In the genomic region with DNA sequence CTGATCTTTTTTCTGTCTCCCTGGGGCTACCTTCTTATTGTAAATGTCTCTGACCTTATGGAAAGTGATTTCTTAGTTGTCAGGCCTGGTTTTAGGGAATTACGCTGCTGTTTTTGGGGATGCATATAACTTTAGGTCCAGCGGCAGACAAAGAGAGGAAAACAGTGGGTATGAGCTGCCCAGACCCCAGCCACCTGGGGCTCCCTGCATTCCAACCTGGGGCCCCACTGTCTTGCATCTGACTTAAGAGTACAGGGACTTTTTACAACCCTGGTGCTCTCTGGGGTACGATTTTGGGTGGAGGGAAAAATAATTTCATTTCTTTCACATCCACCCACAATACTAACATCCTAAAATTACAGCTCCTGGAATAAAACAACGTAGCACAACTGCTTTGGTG, we compare ENCODE assay signal across 11 cellular contexts.
A peak's percentile ranks its signal among the peaks of the same experiment; 100 is the strongest.
DNase-seq lines count a peak whose midpoint lies in the region; ATAC-seq, FAIRE-seq and TF ChIP-seq lines count a peak whose summit lies in the region.
"Had no signal": no experiment of that assay in that cellular context is flagged by ENCODE, and none has a peak within 500 bp of the region (broad histone marks: within the 10 kb centered on the region; RNA-seq: fewer than 3 reads in every experiment).

No MANE protein-coding gene starts in this region.

- H3K27ac ChIP-seq in right atrium auricular region (peak overlapping the region; percentile 69 to 79), ectodermal cell (ENCODE audit: insufficient read depth, low read depth, low read length, poor library complexity, severe bottlenecking) (no peak overlapping the region), mesodermal cell (ENCODE audit: low read depth, low read length, severe bottlenecking) (peak overlapping the region; percentile 8), upper lobe of right lung (no peak overlapping the region)

- FAIRE-seq in urothelium cell line (lab: Jason Lieb, UNC), result no peak

- H3K27me3 ChIP-seq in right atrium auricular region (no peaks in the 10 kb centered on the region), ectodermal cell (ENCODE audit: control insufficient read depth, insufficient read depth, low read length, poor library complexity, severe bottlenecking) (no peaks in the 10 kb centered on the region), upper lobe of right lung (no peaks in the 10 kb centered on the region)

- no peak for DNase-seq in right atrium auricular region (ENCODE audit: low spot score)
- no peak for DNase-seq in Right ventricle myocardium inferior (ENCODE audit: missing footprints)
- DNase-seq in upper lobe of right lung, result no peak
- no peak for DNase-seq in NCI-H2171 (lab: John Stamatoyannopoulos, UW)
- DNase-seq in urothelium cell line (ENCODE audit: low spot score), result no peak
- DNase-seq: activated T-cell treated with anti-CD3 and anti-CD28 coated beads, Interleukin-2, amount 50 U/mL, for 24 hours; effector memory CD8-positive, alpha-beta T cell; stimulated activated CD4-positive, alpha-beta T cell treated with anti-CD3 and anti-CD28 coated beads, Interleukin-4, amount 100 ng/mL, for 1 hour had no signal

- H3K9me3 ChIP-seq in right atrium auricular region (no peaks in the 10 kb centered on the region), ectodermal cell (ENCODE audit: control insufficient read depth, low read length) (no peaks in the 10 kb centered on the region), mesodermal cell (ENCODE audit: control insufficient read depth, low read length) (no peaks in the 10 kb centered on the region), upper lobe of right lung (no peaks in the 10 kb centered on the region)

- 37 to 39% methylated on average over 3 to 4 of the region's 4 CpGs for WGBS in ectodermal cell, 2 experiments
- WGBS in mesodermal cell (ENCODE audit: insufficient coverage in 2 of 2), 2 experiments, result 53 to 77% methylated on average over 2 to 3 of the region's 4 CpGs

- H3K4me3 ChIP-seq in right atrium auricular region (peak overlapping the region; percentile 54 to 61), ectodermal cell (ENCODE audit: insufficient read depth, low read depth, low read length) (peak overlapping the region; percentile 26), mesodermal cell (ENCODE audit: extremely low read depth, insufficient read depth, low read length, poor library complexity, severe bottlenecking) (peak overlapping the region; percentile 58), upper lobe of right lung (peak overlapping the region; percentile 60)

- ATAC-seq in Right ventricle myocardium inferior (no peak), upper lobe of right lung (no peak), HG03095 (IDR thresholded peaks at IDR 0.05; ENCODE audit: unreplicated experiment) (no peak)
- ATAC-seq: effector memory CD8-positive, alpha-beta T cell had no signal

- TF ChIP-seq CTCF in right atrium auricular region (IDR thresholded peaks at IDR 0.05), result no peak
- TF ChIP-seq CTCF in upper lobe of right lung (IDR thresholded peaks at IDR 0.05), result no peak

- intact Hi-C loops in Right ventricle myocardium inferior (cut with DNase I) (loop anchor here (5.0 kb wide), 2 partner anchors 34 to 66 kb away; no protein-coding TSS in a partner anchor), upper lobe of right lung (cut with DNase I) (no loop called here)

- H3K4me1 ChIP-seq in right atrium auricular region, result peaks cover 0 to 76% of the 10 kb centered on the region in 2 donors
- peaks cover 29% of the 10 kb centered on the region for H3K4me1 ChIP-seq in ectodermal cell (ENCODE audit: control insufficient read depth, insufficient read depth, low read length)
- peaks cover 50% of the 10 kb centered on the region for H3K4me1 ChIP-seq in mesodermal cell (ENCODE audit: control insufficient read depth, insufficient read depth, low read length, poor library complexity, severe bottlenecking)
- peaks cover 27% of the 10 kb centered on the region for H3K4me1 ChIP-seq in upper lobe of right lung

- H3K36me3 ChIP-seq in right atrium auricular region (peaks cover 3% of the 10 kb centered on the region), ectodermal cell (ENCODE audit: control insufficient read depth, insufficient read depth, low read length) (no peaks in the 10 kb centered on the region), mesodermal cell (ENCODE audit: control insufficient read depth, insufficient read depth, low read length) (peaks cover 39% of the 10 kb centered on the region), upper lobe of right lung (peaks cover 2% of the 10 kb centered on the region)

Comparison
In these comparisons a context has a peak if more than half of its experiments do, and no peak if none do; other contexts are left out.
1. H3K27ac ChIP-seq: peak in right atrium auricular region (2 of 2) and mesodermal cell (single experiment); none in ectodermal cell (single experiment) and upper lobe of right lung (single experiment).
2. Peak in every context shown above with its lines, with median percentiles within 50 percentile points of each other: H3K4me3 ChIP-seq.